Comparison of ENCODE assay signal across 3 cellular contexts in the genomic region with DNA sequence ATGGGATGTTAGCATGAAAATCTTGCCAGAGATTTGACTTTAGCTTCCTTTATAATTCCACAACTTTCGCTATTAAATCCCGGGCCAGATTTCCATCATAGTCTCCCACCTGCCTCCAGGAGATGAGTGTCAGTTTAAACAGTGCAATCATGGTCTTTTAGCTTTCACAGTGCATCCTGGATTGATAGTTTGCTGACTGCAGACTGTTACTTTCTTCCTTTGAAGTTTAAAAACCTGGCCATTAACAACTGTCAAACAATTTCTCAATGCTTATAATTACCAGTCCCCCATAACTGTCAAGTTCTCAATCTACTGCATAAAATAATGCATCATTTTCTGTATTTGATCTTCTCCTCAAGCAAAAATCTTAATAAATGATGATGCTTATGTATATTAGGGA.
"Had no signal": no experiment of that assay in that cellular context is flagged by ENCODE, and none has a peak within 500 bp of the region (broad histone marks: within the 10 kb centered on the region; RNA-seq: fewer than 3 reads in every experiment).

No MANE protein-coding gene starts in this region.

- DNase-seq: GDM1, GF-D8 had no signal

- H3K4me3 ChIP-seq: GM12878 had no signal
